In the genomic region with DNA sequence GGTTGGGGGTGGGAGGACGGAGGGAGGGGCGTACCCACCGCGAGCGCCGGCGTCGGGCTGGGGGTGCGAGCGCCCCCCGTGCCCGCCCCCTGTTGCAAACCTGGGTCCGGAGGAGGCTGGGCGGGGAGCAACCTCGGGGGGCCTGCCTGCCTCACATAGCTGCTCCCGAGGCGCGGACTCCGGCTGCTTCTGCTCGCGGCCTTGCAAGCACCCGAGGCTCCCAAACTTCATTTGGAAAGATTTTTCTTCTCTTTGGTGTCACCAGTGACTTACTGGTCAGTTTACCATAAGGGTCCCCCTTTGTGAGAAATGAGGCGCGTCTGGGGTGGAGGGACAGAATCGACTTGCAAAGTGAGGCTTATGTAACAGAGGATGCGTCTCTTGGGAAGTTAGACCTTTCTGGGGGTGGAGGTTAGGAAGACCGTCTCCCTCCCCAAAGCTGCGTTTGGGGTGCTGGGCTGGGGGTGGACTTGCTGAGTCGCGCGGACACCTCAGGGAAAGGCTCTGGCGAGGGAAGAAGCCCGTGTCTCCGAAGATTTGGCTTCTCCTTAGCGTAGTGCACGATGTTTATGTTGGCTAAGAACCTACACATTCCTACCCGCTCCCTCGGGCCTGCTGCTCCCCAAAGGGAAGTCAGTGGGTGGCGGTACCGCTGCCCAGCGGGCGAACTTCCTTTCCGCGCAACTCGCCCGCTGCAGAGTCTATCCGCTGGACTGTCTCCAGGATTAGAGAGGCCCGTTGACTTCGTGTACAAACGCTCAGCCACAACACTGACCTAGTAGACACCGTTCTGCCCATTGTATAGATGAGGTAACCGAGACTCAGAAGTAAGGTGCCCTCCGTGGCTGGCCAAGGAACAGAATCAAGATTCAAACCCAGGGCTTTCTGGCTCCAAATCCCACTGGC, we compare ENCODE assay signal across 8 cellular contexts. TPM values are rescaled to one million over a fixed set of nuclear protein-coding genes. Genes with fewer than 3 reads are reported as not detected.
A peak's percentile ranks its signal among the peaks of the same experiment; 100 is the strongest.
DNase-seq lines count a peak whose midpoint lies in the region; ATAC-seq, FAIRE-seq and TF ChIP-seq lines count a peak whose summit lies in the region.

No MANE protein-coding gene starts in this region.

- no peak; the same call in 1 of the 2 replicates for TF ChIP-seq RAD21 in HepG2 (CRISPR knock-in tag; IDR thresholded peaks at IDR 0.05)

- intact Hi-C loops in HepG2 (cut with micrococcal nuclease; ENCODE audit: unreplicated experiment), result loop anchor here (5.0 kb wide), 1 partner anchor 65 kb away; the partner anchor contains the start of genes C2orf76 and DBI

- peak overlapping the region; percentile 93 for H3K4me2 ChIP-seq in HepG2 (ENCODE audit: low read depth, low read length)

- TF ChIP-seq EP300 in HepG2 (IDR thresholded peaks at IDR 0.05; ENCODE audit: low read depth in 2 of 2, low read length in 2 of 2) (no peak), HepG2 (CRISPR knock-in tag; IDR thresholded peaks at IDR 0.05; ENCODE audit: borderline replicate concordance) (no peak)

- FAIRE-seq in HepG2 (lab: Jason Lieb, UNC), result no peak

- TF ChIP-seq POLR2A in HepG2 (IDR thresholded peaks at IDR 0.05; ENCODE audit: insufficient read depth in 1 of 2, low read depth in 2 of 2, low read length in 2 of 2), result no peak; a peak in 1 of 4 replicates

- DNase-seq in GM06990 (ENCODE audit: extremely low read depth, insufficient read length) (no peak), brain microvascular endothelial cell (peak; percentile 40), HepG2 (ENCODE audit: low spot score) (no peak), thoracic aorta (ENCODE audit: low spot score) (no peak), AG20443 (ENCODE audit: low spot score) (no peak)

- H4K20me1 ChIP-seq in HepG2 (ENCODE audit: insufficient read depth, low read length), result peaks cover 2% of the 10 kb centered on the region; the same call in 1 of the 2 replicates

- H3K9me3 ChIP-seq in HepG2 (ENCODE audit: low read length) (no peaks in the 10 kb centered on the region), thoracic aorta (no peaks in the 10 kb centered on the region)

- peaks cover 55% of the 10 kb centered on the region for H3K79me2 ChIP-seq in HepG2 (ENCODE audit: insufficient read depth, low read length)

- TSS peak; percentile 55 for BruUV-seq in HepG2 (replicated peaks; lab: Mats Ljungman, UMichigan)

- TF ChIP-seq CTCF in GM06990 (IDR thresholded peaks at IDR 0.05; ENCODE audit: insufficient read depth, low read length, poor library complexity, severe bottlenecking), result no peak
- no peak for TF ChIP-seq CTCF in brain microvascular endothelial cell (IDR thresholded peaks at IDR 0.05; ENCODE audit: low read depth, low read length, missing control alignments)
- peak; percentile 9; the same call in 1 of the 2 replicates for TF ChIP-seq CTCF in HepG2 (CRISPR knock-in tag; IDR thresholded peaks at IDR 0.05)
- TF ChIP-seq CTCF in thoracic aorta (IDR thresholded peaks at IDR 0.05), result no peak

- H3K27ac ChIP-seq in brain microvascular endothelial cell, result peak overlapping the region; percentile 7
- H3K27ac ChIP-seq in HepG2 (ENCODE audit: extremely low read length, insufficient read depth, low read length), result peak overlapping the region; percentile 70
- peak overlapping the region; percentile 18 to 27 for H3K27ac ChIP-seq in thoracic aorta

- H3K27me3 ChIP-seq in GM06990 (replicated peaks; ENCODE audit: control insufficient read depth, insufficient read depth, low read length) (peaks cover 4% of the 10 kb centered on the region; the same call in 1 of the 2 replicates), brain microvascular endothelial cell (replicated peaks) (peaks cover 14% of the 10 kb centered on the region), HepG2 (ENCODE audit: control insufficient read depth in 1 of 2, insufficient read depth in 2 of 2, low read length in 2 of 2) (no peaks in the 10 kb centered on the region; a peak in 1 of 5 replicates), thoracic aorta (replicated peaks; ENCODE audit: insufficient read depth) (no peaks in the 10 kb centered on the region)

- POLR2A ChIA-PET in HepG2 (lab: Yijun Ruan, JAX), result interaction anchor here (0.9 to 3.0 kb wide), 5 partner anchors 9 to 65 kb away, joined by 3 to 21 read pairs (median 5); partner anchors contain the start of genes C2orf76 and DBI

- H3K4me1 ChIP-seq in HepG2 (ENCODE audit: insufficient read depth, low read length), result peaks cover 88% of the 10 kb centered on the region
- peaks cover 3 to 25% of the 10 kb centered on the region in 2 donors for H3K4me1 ChIP-seq in thoracic aorta (ENCODE audit: control insufficient read depth in 1 of 2, low read depth in 2 of 2)

- H3K36me3 ChIP-seq in GM06990 (ENCODE audit: control insufficient read depth, insufficient read depth, low read length), result no peaks in the 10 kb centered on the region
- no peaks in the 10 kb centered on the region for H3K36me3 ChIP-seq in brain microvascular endothelial cell (replicated peaks)
- H3K36me3 ChIP-seq in HepG2 (replicated peaks in 1 of 2; ENCODE audit: control insufficient read depth in 1 of 2, insufficient read depth in 2 of 2, low read length in 2 of 2), result no peaks in the 10 kb centered on the region; a peak in 1 of 5 replicates
- no peaks in the 10 kb centered on the region for H3K36me3 ChIP-seq in thoracic aorta

- in situ Hi-C loops in brain microvascular endothelial cell (cut with HindIII; ENCODE audit: low pct_ligation_motif_present, low sequenced_read_pairs) (no loop called here), HepG2 (cut with HindIII; ENCODE audit: extremely low pct_ligation_motif_present, low pct_unique_long_range_greater_than_20kb) (no loop called here)

- CTCF ChIA-PET in HepG2 (lab: Yijun Ruan, JAX; ENCODE audit: low intra/inter-chr PET ratio, low total read pairs), result no interaction called here

- under 1% methylated on average over 43 of the region's 53 CpGs for WGBS in HepG2 (ENCODE audit: low lambda C conversion rate)

- peak overlapping the region; percentile 89 for H3K9ac ChIP-seq in HepG2 (ENCODE audit: insufficient read depth, low read depth, low read length)

- peak overlapping the region; percentile 41 for H3K4me3 ChIP-seq in GM06990 (replicated peaks; ENCODE audit: low read depth, low read length)
- peak overlapping the region; percentile 45 for H3K4me3 ChIP-seq in brain microvascular endothelial cell (ENCODE audit: low read depth, low read length)
- H3K4me3 ChIP-seq in HepG2 (replicated peaks in 1 of 3; ENCODE audit: insufficient read depth in 1 of 3, low read depth in 2 of 3, low read length in 3 of 3), result peak overlapping the region; percentile 84 to 90 (median 86)
- peak overlapping the region; percentile 80 for H3K4me3 ChIP-seq in thoracic aorta

- no peak overlapping the region for H2AFZ ChIP-seq in HepG2 (ENCODE audit: low read length)

- peak; percentile 18 for ATAC-seq in HG03354 (IDR thresholded peaks at IDR 0.05; ENCODE audit: poor library complexity, severe bottlenecking, unreplicated experiment)
- peak; percentile 1 for ATAC-seq in HepG2
- peak; percentile 9 for ATAC-seq in thoracic aorta (ENCODE audit: insufficient number of reproducible peaks, low FRiP score, low read depth)
- ATAC-seq in GM18868 (IDR thresholded peaks at IDR 0.05; ENCODE audit: unreplicated experiment), result no peak
- no peak for ATAC-seq in GM19467 (IDR thresholded peaks at IDR 0.05; ENCODE audit: unreplicated experiment)

TF ChIP-seq in HepG2, 621 proteins besides CTCF, POLR2A, EP300 and RAD21 (continues in another document):
- TF ChIP-seq ARNT2 (CRISPR knock-in tag; IDR thresholded peaks at IDR 0.05; ENCODE audit: low read depth), result no peak
- no peak for TF ChIP-seq HNF4G (IDR thresholded peaks at IDR 0.05; ENCODE audit: borderline replicate concordance, low read depth, low read length)
- TF ChIP-seq HNF4G (CRISPR knock-in tag; IDR thresholded peaks at IDR 0.05; ENCODE audit: borderline replicate concordance, low read depth), result 0 out of 2 replicates have a peak, but pooled peaks have one; percentile 45
- peak; percentile 10; the same call in 1 of the 2 replicates for TF ChIP-seq TFDP2 (CRISPR knock-in tag; IDR thresholded peaks at IDR 0.05)
- TF ChIP-seq SIX1 (CRISPR knock-in tag; IDR thresholded peaks at IDR 0.05; ENCODE audit: borderline replicate concordance), result no peak
- 0 out of 2 replicates have a peak, but pooled peaks have one; percentile 31 for TF ChIP-seq ZZZ3 (CRISPR knock-in tag; IDR thresholded peaks at IDR 0.05; ENCODE audit: borderline replicate concordance)

RNA-seq across cellular contexts. Expression of gene TMEM37, which starts 0.6 kb away (rescaled TPM):
- total RNA-seq in HepG2 (2016; rRNA removed; fragmentation: Illumina TruSeq; extraction: Trizol) (23.7 and 37.7 TPM in 2 replicates), thoracic aorta (10 to 100 TPM in 1 of 2 donors, 1 to 10 TPM in 1; 4.9 to 12.3 TPM)
- total RNA-seq in HepG2 (2016; cell fraction: cytosol; rRNA removed; fragmentation: Illumina TruSeq; extraction: Trizol; ENCODE audit: low read depth), result 28.9 and 37.4 TPM in 2 replicates
- total RNA-seq in HepG2 (2016; cell fraction: insoluble cytoplasmic fraction; rRNA removed; fragmentation: Illumina TruSeq; extraction: Trizol), result 22.3 and 38.3 TPM in 2 replicates
- total RNA-seq in HepG2 (2016; cell fraction: membrane; rRNA removed; fragmentation: Illumina TruSeq; extraction: Trizol), result 42.2 and 48.4 TPM in 2 replicates
- total RNA-seq in HepG2 (2016; cell fraction: nucleus; rRNA removed; fragmentation: Illumina TruSeq; extraction: Trizol), result 34.2 and 36.8 TPM in 2 replicates
- polyA plus RNA-seq in HepG2 (2011; rRNA removed), result 115 and 141 TPM in 2 replicates
- polyA plus RNA-seq in HepG2 (2011; cell fraction: cytosol; rRNA removed), result 117 and 121 TPM in 2 replicates
- polyA plus RNA-seq in HepG2 (2011; cell fraction: nucleus; rRNA removed), result 112 and 119 TPM in 2 replicates
- polyA plus RNA-seq in HepG2 (2012), result 79.4 and 99.6 TPM in 2 replicates
- 35.8 and 51.6 TPM in 2 replicates for polyA plus RNA-seq in HepG2 (2016; cell fraction: cytosol; fragmentation: Illumina TruSeq; extraction: Trizol; ENCODE audit: low read depth)
- polyA plus RNA-seq in HepG2 (2016; cell fraction: insoluble cytoplasmic fraction; fragmentation: Illumina TruSeq; extraction: Trizol; ENCODE audit: low read depth), result 29.9 and 33.6 TPM in 2 replicates
- 42.8 and 53.0 TPM in 2 replicates for polyA plus RNA-seq in HepG2 (2016; cell fraction: membrane; fragmentation: Illumina TruSeq; extraction: Trizol; ENCODE audit: low read depth)
- 58.5 and 61.9 TPM in 2 replicates for polyA plus RNA-seq in HepG2 (2016; cell fraction: nucleus; fragmentation: Illumina TruSeq; extraction: Trizol; ENCODE audit: insufficient read depth, low read depth)
- polyA minus RNA-seq in HepG2 (2011; rRNA and poly(A)+ RNA removed; ENCODE audit: low replicate concordance), result 8.6 and 130 TPM in 2 replicates
- polyA minus RNA-seq in HepG2 (2011; cell fraction: cytosol; rRNA and poly(A)+ RNA removed), result 23.8 and 26.3 TPM in 2 replicates
- 72.6 and 73.7 TPM in 2 replicates for polyA minus RNA-seq in HepG2 (2011; cell fraction: nucleus; rRNA and poly(A)+ RNA removed)

Comparison
In these comparisons a context has a peak if more than half of its experiments do, and no peak if none do; other contexts are left out.
1. ATAC-seq: peak in HG03354 (single experiment), HepG2 (single experiment) and thoracic aorta (single experiment); none in GM18868 (single experiment) and GM19467 (single experiment).
2. H3K27ac ChIP-seq: peak in every context shown above with its lines; median percentile 70 in HepG2; 22 in thoracic aorta; 7 in brain microvascular endothelial cell.
3. Peak in every context shown above with its lines, with median percentiles within 50 percentile points of each other: H3K4me3 ChIP-seq.